ENCODE assay signal across 16 cellular contexts in the genomic region with DNA sequence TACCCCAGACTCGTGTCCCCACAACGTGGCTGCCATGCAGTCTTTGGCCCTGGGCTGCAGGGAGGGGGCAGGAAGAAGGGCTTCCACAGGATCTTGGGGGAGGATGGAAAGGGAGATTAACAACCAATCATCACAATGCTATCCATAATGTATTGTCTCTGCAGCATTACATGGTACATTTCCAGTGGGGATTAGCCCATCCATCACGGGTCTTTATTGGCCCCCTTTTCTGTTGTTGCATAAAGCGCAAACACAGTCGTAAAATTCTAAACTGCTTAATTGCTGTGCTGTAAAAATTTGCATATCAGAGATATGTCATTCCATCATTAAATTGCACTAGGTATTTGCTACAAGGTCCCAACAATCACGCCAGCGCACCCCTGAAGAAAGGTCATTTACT.
DNase-seq lines count a peak whose midpoint lies in the region; ATAC-seq and TF ChIP-seq lines count a peak whose summit lies in the region.
"Had no signal": no experiment of that assay in that cellular context is flagged by ENCODE, and none has a peak within 500 bp of the region (broad histone marks: within the 10 kb centered on the region; RNA-seq: fewer than 3 reads in every experiment).

No MANE protein-coding gene starts in this region.

- no peak for TF ChIP-seq CTCF in glutamatergic neuron (IDR thresholded peaks at IDR 0.05; ENCODE audit: partially characterized antibody, unreplicated experiment)

- H3K36me3 Mint-ChIP-seq in glutamatergic neuron (ENCODE audit: unreplicated experiment), result peaks cover 8% of the 10 kb centered on the region
- no peaks in the 10 kb centered on the region for H3K36me3 Mint-ChIP-seq in T-cell
- H3K36me3 Mint-ChIP-seq: CD4-positive, CD25-positive, alpha-beta regulatory T cell; CD8-positive, alpha-beta T cell had no signal

- H3K9me3 Mint-ChIP-seq in glutamatergic neuron (ENCODE audit: unreplicated experiment), result peaks cover 24% of the 10 kb centered on the region
- H3K9me3 Mint-ChIP-seq in T-cell, result peaks cover 0 to 4% (median 3%) of the 10 kb centered on the region in 3 donors
- H3K9me3 Mint-ChIP-seq: CD8-positive, alpha-beta T cell had no signal

- peaks cover 9% of the 10 kb centered on the region for H3K27me3 Mint-ChIP-seq in glutamatergic neuron (ENCODE audit: unreplicated experiment)
- peaks cover 30 to 34% of the 10 kb centered on the region in 2 donors for H3K27me3 Mint-ChIP-seq in T-cell

- POLR2A ChIA-PET in T-cell (lab: Charles Lee), result no interaction called here

- DNase-seq in NCI-H1694 treated with DMSO at 0.1 percent for 48 hours (lab: John Stamatoyannopoulos, UW) (peak; percentile 74), NCI-H1694 (lab: John Stamatoyannopoulos, UW) (no peak), NCI-H69 (lab: John Stamatoyannopoulos, UW) (peak; percentile 96), glutamatergic neuron (no peak), T-cell (no peak), RKO (ENCODE audit: low spot score) (no peak)
- DNase-seq: Caco-2; CD4-positive, CD25-positive, alpha-beta regulatory T cell; CD8-positive, alpha-beta T cell; DMS153; DND-41; GM23248; H7 had no signal

- CTCF ChIA-PET in T-cell (lab: Charles Lee), result interaction anchor here in 1 of 2 donors (0.6 kb wide), 1 partner anchor 13 kb away, joined by 3 read pairs; no protein-coding TSS in a partner anchor

- H3K27ac Mint-ChIP-seq in glutamatergic neuron (ENCODE audit: unreplicated experiment) (peak overlapping the region; percentile 99), T-cell (no peak overlapping the region)
- H3K27ac Mint-ChIP-seq: B cell; CD4-positive, CD25-positive, alpha-beta regulatory T cell; CD8-positive, alpha-beta T cell had no signal

- peak overlapping the region; percentile 74 for H3K4me3 Mint-ChIP-seq in glutamatergic neuron (ENCODE audit: unreplicated experiment)
- H3K4me3 Mint-ChIP-seq in T-cell, result no peak overlapping the region
- H3K4me3 Mint-ChIP-seq: B cell; CD4-positive, CD25-positive, alpha-beta regulatory T cell; CD8-positive, alpha-beta T cell had no signal

- H3K4me1 Mint-ChIP-seq in glutamatergic neuron (ENCODE audit: low read depth, unreplicated experiment) (peaks cover 46% of the 10 kb centered on the region), T-cell (peaks cover 0 to 8% (median 0%) of the 10 kb centered on the region in 3 donors)
- H3K4me1 Mint-ChIP-seq: B cell; CD4-positive, CD25-positive, alpha-beta regulatory T cell had no signal

- ATAC-seq in GM18861 (IDR thresholded peaks at IDR 0.05; ENCODE audit: unreplicated experiment) (no peak), T-cell (replicated peaks in 1 of 4) (no peak)
- ATAC-seq: CD8-positive, alpha-beta T cell; HCT116 had no signal

Comparison
In these comparisons a context has a peak if more than half of its experiments do, and no peak if none do; other contexts are left out.
1. DNase-seq: peak in NCI-H1694 treated with DMSO at 0.1 percent for 48 hours (single experiment) and NCI-H69 (single experiment); none in NCI-H1694 (single experiment), glutamatergic neuron (single experiment), T-cell (0 of 34) and RKO (single experiment).